ENCODE assay signal across 8 cellular contexts in genomic region chr5:123037104-123037418, GRCh38. TPM values are rescaled to one million over a fixed set of nuclear protein-coding genes. Genes with fewer than 3 reads are reported as not detected.
DNase-seq lines count a peak whose midpoint lies in the region; ATAC-seq and TF ChIP-seq lines count a peak whose summit lies in the region.

No MANE protein-coding gene starts in this region.

- H3K27ac Mint-ChIP-seq in stimulated activated naive B cell treated with anti-CD40 and anti-IgM and Interleukin-4, amounts not matched to agents 10 μg/mL and 1 μg/mL and 100 μg/mL, for 72 hours = no peak overlapping the region

- H3K9me3 Mint-ChIP-seq in stimulated activated naive B cell treated with anti-CD40 and anti-IgM and Interleukin-4, amounts not matched to agents 10 μg/mL and 1 μg/mL and 100 μg/mL, for 72 hours = peaks cover 0 to 2% of the 10 kb centered on the region in 2 donors

- peak overlapping the region; percentile 18 to 92 for H3K4me3 Mint-ChIP-seq in stimulated activated naive B cell treated with anti-CD40 and anti-IgM and Interleukin-4, amounts not matched to agents 10 μg/mL and 1 μg/mL and 100 μg/mL, for 72 hours

- peaks cover 48 to 71% of the 10 kb centered on the region in 2 donors for H3K27me3 Mint-ChIP-seq in stimulated activated naive B cell treated with anti-CD40 and anti-IgM and Interleukin-4, amounts not matched to agents 10 μg/mL and 1 μg/mL and 100 μg/mL, for 72 hours

- H3K27ac ChIP-seq in HEK293 (ENCODE audit: extremely low read depth, low read depth, low read length) = peak overlapping the region; percentile 80
- H3K27ac ChIP-seq in iPS-18a (ENCODE audit: low read length) = no peak overlapping the region

- H3K36me3 Mint-ChIP-seq in stimulated activated naive B cell treated with anti-CD40 and anti-IgM and Interleukin-4, amounts not matched to agents 10 μg/mL and 1 μg/mL and 100 μg/mL, for 72 hours = no peaks in the 10 kb centered on the region

- DNase-seq in adipocyte (ENCODE audit: low read depth) = no peak
- no peak for DNase-seq in stimulated activated naive B cell treated with anti-CD40 and anti-IgM and Interleukin-4, amounts not matched to agents 10 μg/mL and 1 μg/mL and 100 μg/mL, for 72 hours
- DNase-seq in RPMI8226 = no peak
- no peak for DNase-seq in HCEC 1CT
- DNase-seq in cerebellum (ENCODE audit: low spot score) = no peak

- POLR2A ChIA-PET in HEK293 (lab: Yijun Ruan, JAX) = interaction anchor here (1.4 kb wide), 1 partner anchor 53 kb away, joined by 3 read pairs; no protein-coding TSS in a partner anchor

- H3K4me1 ChIP-seq in HEK293 (ENCODE audit: control insufficient read depth, insufficient read depth, low read length) (peaks cover 7% of the 10 kb centered on the region), adipocyte (ENCODE audit: control insufficient read depth, insufficient read depth, low read length) (peaks cover 12% of the 10 kb centered on the region), iPS-18a (ENCODE audit: control insufficient read depth, low read depth, low read length) (peaks cover 8% of the 10 kb centered on the region)

- H3K27me3 ChIP-seq in adipocyte (replicated peaks; ENCODE audit: control insufficient read depth, insufficient read depth, low read length) (no peaks in the 10 kb centered on the region), iPS-18a (ENCODE audit: control insufficient read depth, insufficient read depth, low read length) (peaks cover 46% of the 10 kb centered on the region)

- TF ChIP-seq CTCF in HEK293 (tag by site-specific recombination; IDR thresholded peaks at IDR 0.05) = no peak

- H3K9ac ChIP-seq in adipocyte (ENCODE audit: low read length) = peak overlapping the region; percentile 92
- H3K9ac ChIP-seq in iPS-18a (ENCODE audit: low read length) = no peak overlapping the region

- no peaks in the 10 kb centered on the region for H3K9me3 ChIP-seq in HEK293 (ENCODE audit: control insufficient read depth, insufficient read depth, low read depth, low read length)
- no peaks in the 10 kb centered on the region for H3K9me3 ChIP-seq in adipocyte (ENCODE audit: control insufficient read depth, low read length)
- H3K9me3 ChIP-seq in iPS-18a (ENCODE audit: control insufficient read depth, low read depth, low read length) = no peaks in the 10 kb centered on the region

- H3K36me3 ChIP-seq in HEK293 (ENCODE audit: control insufficient read depth in 2 of 2, insufficient read depth in 1 of 2, low read length in 2 of 2) = no peaks in the 10 kb centered on the region
- H3K36me3 ChIP-seq in adipocyte (ENCODE audit: control insufficient read depth, insufficient read depth, low read length, severe bottlenecking) = no peaks in the 10 kb centered on the region
- no peaks in the 10 kb centered on the region for H3K36me3 ChIP-seq in iPS-18a (ENCODE audit: control insufficient read depth, low read depth, low read length)

- no peak for ATAC-seq in stimulated activated naive B cell treated with anti-CD40 and anti-IgM and Interleukin-4, amounts not matched to agents 10 μg/mL and 1 μg/mL and 100 μg/mL, for 72 hours (replicated peaks)
- no peak for ATAC-seq in GM21423 (IDR thresholded peaks at IDR 0.05; ENCODE audit: unreplicated experiment)

- H3K4me1 Mint-ChIP-seq in stimulated activated naive B cell treated with anti-CD40 and anti-IgM and Interleukin-4, amounts not matched to agents 10 μg/mL and 1 μg/mL and 100 μg/mL, for 72 hours = peaks cover 11 to 25% of the 10 kb centered on the region in 2 donors

- CTCF ChIA-PET in HEK293 (lab: Yijun Ruan, JAX) = interaction anchor here (0.6 kb wide), 1 partner anchor 387 kb away, joined by 3 read pairs; no protein-coding TSS in a partner anchor

- H3K4me3 ChIP-seq in HEK293 (ENCODE audit: low read depth, low read length) (peak overlapping the region; percentile 86), adipocyte (ENCODE audit: low read length) (peak overlapping the region; percentile 92), iPS-18a (ENCODE audit: low read length) (peak overlapping the region; percentile 54)

TF ChIP-seq in HEK293, 187 proteins besides CTCF, POLR2A, EP300 and RAD21 (continues in another document):
- TF ChIP-seq PRDM4 (tag by site-specific recombination; IDR thresholded peaks at IDR 0.05) (peak; percentile 71), ZNF514 (tag by site-specific recombination; IDR thresholded peaks at IDR 0.05) (no peak), ZNF558 (tag by site-specific recombination; IDR thresholded peaks at IDR 0.05) (no peak), ZNF292 (tag by site-specific recombination; IDR thresholded peaks at IDR 0.05; ENCODE audit: borderline replicate concordance, low read depth) (no peak), ZNF23 (tag by site-specific recombination; IDR thresholded peaks at IDR 0.05; ENCODE audit: borderline replicate concordance) (no peak), SCRT1 (tag by site-specific recombination; IDR thresholded peaks at IDR 0.05; ENCODE audit: borderline replicate concordance) (peak; percentile 55; the same call in 1 of the 2 replicates), SCRT2 (tag by site-specific recombination; IDR thresholded peaks at IDR 0.05) (peak; percentile 91), ZNF548 (tag by site-specific recombination; IDR thresholded peaks at IDR 0.05) (no peak), ZBTB17 (tag by site-specific recombination; IDR thresholded peaks at IDR 0.05) (peak; percentile 7; the same call in 1 of the 2 replicates), ZNF830 (tag by site-specific recombination; IDR thresholded peaks at IDR 0.05; ENCODE audit: low read depth) (no peak), ZNF274 (IDR thresholded peaks at IDR 0.05; ENCODE audit: low read length) (no peak), ZNF274 (tag by site-specific recombination; IDR thresholded peaks at IDR 0.05; ENCODE audit: borderline replicate concordance) (no peak), ZFP37 (tag by site-specific recombination; IDR thresholded peaks at IDR 0.05) (peak; percentile 70; the same call in 1 of the 2 replicates), ZNF239 (tag by site-specific recombination; IDR thresholded peaks at IDR 0.05) (no peak), ZSCAN16 (tag by site-specific recombination; IDR thresholded peaks at IDR 0.05) (no peak), MYNN (tag by site-specific recombination; IDR thresholded peaks at IDR 0.05; ENCODE audit: borderline replicate concordance) (no peak), ZBTB48 (tag by site-specific recombination; IDR thresholded peaks at IDR 0.05) (no peak), ZNF560 (tag by site-specific recombination; IDR thresholded peaks at IDR 0.05; ENCODE audit: borderline replicate concordance) (no peak), SP3 (tag by site-specific recombination; IDR thresholded peaks at IDR 0.05) (no peak)
- TF ChIP-seq, protein P1, sequence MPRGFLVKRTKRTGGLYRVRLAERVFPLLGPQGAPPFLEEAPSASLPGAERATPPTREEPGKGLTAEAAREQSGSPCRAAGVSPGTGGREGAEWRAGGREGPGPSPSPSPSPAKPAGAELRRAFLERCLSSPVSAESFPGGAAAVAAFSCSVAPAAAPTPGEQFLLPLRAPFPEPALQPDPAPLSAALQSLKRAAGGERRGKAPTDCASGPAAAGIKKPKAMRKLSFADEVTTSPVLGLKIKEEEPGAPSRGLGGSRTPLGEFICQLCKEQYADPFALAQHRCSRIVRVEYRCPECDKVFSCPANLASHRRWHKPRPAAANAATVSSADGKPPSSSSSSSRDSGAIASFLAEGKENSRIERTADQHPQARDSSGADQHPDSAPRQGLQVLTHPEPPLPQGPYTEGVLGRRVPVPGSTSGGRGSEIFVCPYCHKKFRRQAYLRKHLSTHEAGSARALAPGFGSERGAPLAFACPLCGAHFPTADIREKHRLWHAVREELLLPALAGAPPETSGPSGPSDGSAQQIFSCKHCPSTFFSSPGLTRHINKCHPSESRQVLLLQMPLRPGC (tag by site-specific recombination; IDR thresholded peaks at IDR 0.05) = no peak
- TF ChIP-seq, protein P2, sequence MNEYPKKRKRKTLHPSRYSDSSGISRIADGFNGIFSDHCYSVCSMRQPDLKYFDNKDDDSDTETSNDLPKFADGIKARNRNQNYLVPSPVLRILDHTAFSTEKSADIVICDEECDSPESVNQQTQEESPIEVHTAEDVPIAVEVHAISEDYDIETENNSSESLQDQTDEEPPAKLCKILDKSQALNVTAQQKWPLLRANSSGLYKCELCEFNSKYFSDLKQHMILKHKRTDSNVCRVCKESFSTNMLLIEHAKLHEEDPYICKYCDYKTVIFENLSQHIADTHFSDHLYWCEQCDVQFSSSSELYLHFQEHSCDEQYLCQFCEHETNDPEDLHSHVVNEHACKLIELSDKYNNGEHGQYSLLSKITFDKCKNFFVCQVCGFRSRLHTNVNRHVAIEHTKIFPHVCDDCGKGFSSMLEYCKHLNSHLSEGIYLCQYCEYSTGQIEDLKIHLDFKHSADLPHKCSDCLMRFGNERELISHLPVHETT (tag by site-specific recombination; IDR thresholded peaks at IDR 0.05) = no peak

RNA-seq across cellular contexts. Expression of gene PPIC, which starts 0.5 kb away (rescaled TPM):
- total RNA-seq in cerebellum = 4.7 TPM

RNA-seq across cellular contexts. Expression of gene PRDM6, which starts 52.0 kb away (rescaled TPM):
- total RNA-seq in cerebellum = 0.64 TPM
